Comparison of ENCODE assay signal across 8 cellular contexts in genomic region chr16:88234442-88235399, GRCh38.
DNase-seq lines count a peak whose midpoint lies in the region; ATAC-seq and TF ChIP-seq lines count a peak whose summit lies in the region.
"Not testable (repeated sequence)": the region's sequence is repeated elsewhere in the genome, so short reads cannot be mapped to it uniquely, and the experiment has no call there.

No MANE protein-coding gene starts in this region.

- intact Hi-C loops in Calu3 (cut with micrococcal nuclease; ENCODE audit: unreplicated experiment); esophagus muscularis mucosa (cut with DNase I); right cardiac atrium (cut with DNase I); psoas muscle (cut with DNase I); upper lobe of right lung (cut with DNase I): not testable (repeated sequence)

- H3K9me3 Mint-ChIP-seq in Calu3 (ENCODE audit: low read depth, unreplicated experiment) = not testable (repeated sequence)

- H3K4me3 Mint-ChIP-seq in Calu3 (ENCODE audit: low read depth, unreplicated experiment) = peak overlapping the region; percentile 29

- not testable (repeated sequence) for TF ChIP-seq EP300 in esophagus muscularis mucosa (IDR thresholded peaks at IDR 0.05)

- H3K4me3 ChIP-seq in brain microvascular endothelial cell (ENCODE audit: low read depth, low read length); right cardiac atrium (ENCODE audit: low read length); mesodermal cell (ENCODE audit: extremely low read depth, insufficient read depth, low read length, poor library complexity, severe bottlenecking); psoas muscle; upper lobe of right lung: not testable (repeated sequence)
- peak overlapping the region in 1 of 4 donors; percentile 14 for H3K4me3 ChIP-seq in esophagus muscularis mucosa

- not testable (repeated sequence) for H3K27me3 Mint-ChIP-seq in Calu3 (ENCODE audit: unreplicated experiment)

- POLR2A ChIA-PET in RWPE1 (lab: Yijun Ruan, JAX; ENCODE audit: low non-redundant PET) = not testable (repeated sequence)

- TF ChIP-seq POLR2A in esophagus muscularis mucosa (IDR thresholded peaks at IDR 0.05; ENCODE audit: low read depth) = not testable (repeated sequence)

- H3K27ac Mint-ChIP-seq in Calu3 (ENCODE audit: unreplicated experiment) = peak overlapping the region; percentile 92

- ATAC-seq in right cardiac atrium (peak; percentile 92), psoas muscle (peak in 3 of 4 donors; percentile 44 to 61 (median 50)), upper lobe of right lung (peak; percentile 65)

- H3K27ac ChIP-seq in RWPE1 = peak overlapping the region; percentile 57
- peak overlapping the region; percentile 100 for H3K27ac ChIP-seq in brain microvascular endothelial cell
- peak overlapping the region; percentile 54 to 74 (median 62) for H3K27ac ChIP-seq in esophagus muscularis mucosa (replicated peaks in 1 of 4)
- peak overlapping the region; percentile 79 for H3K27ac ChIP-seq in right cardiac atrium (ENCODE audit: low read length)
- H3K27ac ChIP-seq in mesodermal cell (ENCODE audit: low read depth, low read length, severe bottlenecking) = peak overlapping the region; percentile 3
- peak overlapping the region; percentile 41 for H3K27ac ChIP-seq in psoas muscle
- H3K27ac ChIP-seq in upper lobe of right lung = peak overlapping the region; percentile 59

- not testable (repeated sequence) for H3K27me3 ChIP-seq in brain microvascular endothelial cell (replicated peaks); esophagus muscularis mucosa; right cardiac atrium (ENCODE audit: control insufficient read depth, insufficient read depth); psoas muscle (ENCODE audit: insufficient read depth in 3 of 3, low read length in 2 of 3); upper lobe of right lung

- not testable (repeated sequence) for TF ChIP-seq CTCF in Calu3 (IDR thresholded peaks at IDR 0.05; ENCODE audit: unreplicated experiment); RWPE1 (conservative IDR thresholded peaks at IDR 0.05; ENCODE audit: low read depth); brain microvascular endothelial cell (IDR thresholded peaks at IDR 0.05; ENCODE audit: low read depth, low read length, missing control alignments); esophagus muscularis mucosa (IDR thresholded peaks at IDR 0.05); psoas muscle (IDR thresholded peaks at IDR 0.05); upper lobe of right lung (IDR thresholded peaks at IDR 0.05)

- WGBS in esophagus muscularis mucosa = 81% methylated on average over 21 of the region's 46 CpGs
- WGBS in right cardiac atrium = 28% methylated on average over 41 of the region's 46 CpGs
- WGBS in mesodermal cell (ENCODE audit: insufficient coverage in 2 of 2), 2 experiments = 89 to 94% methylated on average over 24 of the region's 46 CpGs
- WGBS in psoas muscle, 3 donors = 68 to 75% (median 70%) methylated on average over 32 to 41 of the region's 46 CpGs

- H3K4me1 ChIP-seq in esophagus muscularis mucosa (peaks cover 21 to 47% (median 30%) of the 10 kb centered on the region in 4 donors), mesodermal cell (ENCODE audit: control insufficient read depth, insufficient read depth, low read length, poor library complexity, severe bottlenecking) (peaks cover 20% of the 10 kb centered on the region), upper lobe of right lung (peaks cover 14% of the 10 kb centered on the region)
- H3K4me1 ChIP-seq in right cardiac atrium (ENCODE audit: control insufficient read depth, insufficient read depth, low read length); psoas muscle: not testable (repeated sequence)

- not testable (repeated sequence) for DNase-seq in Calu3; RWPE1 (ENCODE audit: low spot score); upper lobe of right lung
- DNase-seq in brain microvascular endothelial cell (peak; percentile 80), esophagus muscularis mucosa (ENCODE audit: extremely low spot score) (peak; percentile 74), right cardiac atrium (peak; percentile 73 to 85 (median 83)), psoas muscle (peak in 1 of 2 donors; percentile 43)

- H3K36me3 Mint-ChIP-seq in Calu3 (ENCODE audit: insufficient read depth, unreplicated experiment) = peaks cover 35% of the 10 kb centered on the region

- H3K4me1 Mint-ChIP-seq in Calu3 (ENCODE audit: low read depth, unreplicated experiment) = peaks cover 38% of the 10 kb centered on the region

- TSS peak; percentile 43 for BruUV-seq in Calu3 (replicated peaks; lab: Mats Ljungman, UMichigan)

- not testable (repeated sequence) for H3K9me3 ChIP-seq in esophagus muscularis mucosa; right cardiac atrium (ENCODE audit: control insufficient read depth, low read length); mesodermal cell (ENCODE audit: control insufficient read depth, low read length); psoas muscle; upper lobe of right lung

- CTCF ChIA-PET in Calu3 (lab: Charles Lee); RWPE1 (lab: Yijun Ruan, JAX): not testable (repeated sequence)

- not testable (repeated sequence) for H3K36me3 ChIP-seq in brain microvascular endothelial cell (replicated peaks); esophagus muscularis mucosa; mesodermal cell (ENCODE audit: control insufficient read depth, insufficient read depth, low read length); psoas muscle (ENCODE audit: insufficient read depth in 1 of 2, low read depth in 1 of 2); upper lobe of right lung

- in situ Hi-C loops in brain microvascular endothelial cell (cut with HindIII; ENCODE audit: low pct_ligation_motif_present, low sequenced_read_pairs) = not testable (repeated sequence)

Comparison
In these comparisons a context has a peak if more than half of its experiments do, and no peak if none do; other contexts are left out.
1. H3K27ac ChIP-seq: peak in every context shown above with its lines; median percentile 100 in brain microvascular endothelial cell; 79 in right cardiac atrium; 62 in esophagus muscularis mucosa; 59 in upper lobe of right lung; 57 in RWPE1; 41 in psoas muscle; 3 in mesodermal cell.